In the genomic region with DNA sequence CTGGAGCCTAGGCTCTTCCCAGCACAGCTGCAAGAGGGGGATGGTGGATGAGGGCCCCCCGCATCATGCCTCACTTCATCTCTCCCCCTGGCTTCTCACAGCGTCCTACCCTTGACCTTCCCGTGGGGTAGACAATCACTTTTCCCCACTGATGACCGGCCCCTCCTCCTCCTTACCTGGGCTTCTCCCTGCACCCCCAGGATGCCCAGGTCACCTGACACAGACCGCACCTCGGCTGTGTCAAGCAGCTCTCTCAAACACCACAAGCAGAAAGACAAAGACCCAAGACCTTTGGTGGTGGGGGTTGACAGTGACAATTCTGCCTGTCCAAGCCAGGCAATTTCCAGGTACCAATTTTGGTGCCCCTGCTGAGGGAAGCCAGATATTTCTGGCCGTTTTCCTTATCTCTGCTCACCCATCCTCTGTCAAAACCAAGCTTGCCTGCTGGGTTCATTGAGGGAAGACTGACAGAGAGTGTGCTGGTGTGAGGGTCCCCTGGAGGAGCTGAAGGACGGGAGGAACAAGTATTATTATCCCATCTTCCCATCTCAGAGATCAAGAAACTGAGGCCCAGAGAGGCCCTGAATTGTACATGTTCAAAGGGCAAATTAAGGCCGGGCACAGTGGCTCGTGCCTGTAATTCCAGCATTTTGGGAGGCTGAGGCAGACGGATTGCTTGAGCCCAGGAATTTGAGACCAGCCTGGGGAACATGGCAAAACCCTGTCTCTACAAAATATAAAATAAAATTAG, we compare ENCODE assay signal across 12 cellular contexts. TPM values are rescaled to one million over a fixed set of nuclear protein-coding genes. Genes with fewer than 3 reads are reported as not detected.
DNase-seq lines count a peak whose midpoint lies in the region; ATAC-seq and TF ChIP-seq lines count a peak whose summit lies in the region.
"Had no signal": no experiment of that assay in that cellular context is flagged by ENCODE, and none has a peak within 500 bp of the region (broad histone marks: within the 10 kb centered on the region; RNA-seq: fewer than 3 reads in every experiment).

No MANE protein-coding gene starts in this region.

- no peaks in the 10 kb centered on the region for H3K9me3 ChIP-seq in right atrium auricular region

- DNase-seq in right atrium auricular region (ENCODE audit: low spot score) = no peak
- DNase-seq in Right ventricle myocardium superior = no peak
- peak; percentile 45 for DNase-seq in mesenteric fat pad (ENCODE audit: low spot score)
- DNase-seq in NCI-H1092 (lab: John Stamatoyannopoulos, UW) = no peak
- no peak for DNase-seq in GM13976 (ENCODE audit: low spot score)
- DNase-seq: activated CD4-positive, alpha-beta T cell treated with anti-CD3 and anti-CD28 coated beads, Interleukin-2, amount 10 ng/mL, durations not matched to agents 24 days and 14 days; HFFc6; kidney glomerular epithelial cell had no signal

- in situ Hi-C loops in GM13976 (cut with MboI; ENCODE audit: low sequenced_read_pairs, unreplicated experiment) = no loop called here

- ATAC-seq in Right ventricle myocardium superior (ENCODE audit: poor library complexity) (no peak), GM19455 (IDR thresholded peaks at IDR 0.05; ENCODE audit: unreplicated experiment) (no peak)

- H3K4me3 ChIP-seq in right atrium auricular region = no peak overlapping the region
- H3K4me3 ChIP-seq in urinary bladder (ENCODE audit: low read depth, low read length) = no peak overlapping the region

- intact Hi-C loops in Right ventricle myocardium superior (cut with DNase I) = no loop called here

- H3K4me1 ChIP-seq in right atrium auricular region (peaks cover 0 to 67% of the 10 kb centered on the region in 2 donors), urinary bladder (ENCODE audit: insufficient read depth) (no peaks in the 10 kb centered on the region)

- H3K27ac ChIP-seq in right atrium auricular region = peak overlapping the region; percentile 79 to 81
- peak overlapping the region; percentile 45 for H3K27ac ChIP-seq in angular gyrus (ENCODE audit: low read depth, low read length)
- peak overlapping the region; percentile 2 for H3K27ac ChIP-seq in urinary bladder (ENCODE audit: low read depth)
- H3K27ac ChIP-seq: KMS-11 had no signal

- H3K36me3 ChIP-seq in right atrium auricular region = no peaks in the 10 kb centered on the region
- H3K36me3 ChIP-seq in urinary bladder (ENCODE audit: insufficient read depth) = no peaks in the 10 kb centered on the region

- TF ChIP-seq CTCF in right atrium auricular region (IDR thresholded peaks at IDR 0.05) = no peak
- no peak for TF ChIP-seq CTCF in GM13976 (IDR thresholded peaks at IDR 0.05; ENCODE audit: borderline replicate concordance, control extremely low read depth, extremely low read depth, insufficient read depth, missing control alignments)

- no peaks in the 10 kb centered on the region for H3K27me3 ChIP-seq in right atrium auricular region

- 86% methylated on average over 11 of the region's 11 CpGs for WGBS in urinary bladder

RNA-seq across cellular contexts. Expression of a gene that starts 8.3 kb away (rescaled TPM):
- 10 to 100 TPM in 1 of 2 donors, 1 to 10 TPM in 1; 9.0 to 15.6 TPM for total RNA-seq in right atrium auricular region
- 12.0 TPM for total RNA-seq in Right ventricle myocardium superior
- total RNA-seq in mesenteric fat pad = 54.1 TPM
- total RNA-seq in urinary bladder = 21.2 TPM
- polyA plus RNA-seq in urinary bladder = 21.1 TPM

RNA-seq across cellular contexts. Expression of a gene that starts 28.5 kb away (rescaled TPM):
- total RNA-seq in right atrium auricular region (10 to 100 TPM; 24.8 to 43.5 TPM), Right ventricle myocardium superior (4.2 TPM), mesenteric fat pad (101 TPM), urinary bladder (8.4 TPM)
- polyA plus RNA-seq in urinary bladder = 32.4 TPM

Comparison
In these comparisons a context has a peak if more than half of its experiments do, and no peak if none do; other contexts are left out.
1. H3K27ac ChIP-seq: peak in every context shown above with its lines; median percentile 80 in right atrium auricular region; 45 in angular gyrus; 2 in urinary bladder.